ENCODE assay signal across 1 cellular context in genomic region chr19:40341601-40342482, GRCh38.
TF ChIP-seq lines count a peak whose summit lies in the region.

No MANE protein-coding gene starts in this region.

TF ChIP-seq in IMR-90, 13 proteins besides CTCF, POLR2A, EP300 and RAD21 (continued from another document):
- TF ChIP-seq FOS (IDR thresholded peaks at IDR 0.05; ENCODE audit: low read depth, low read length): no peak
- no peak for TF ChIP-seq RCOR1 (IDR thresholded peaks at IDR 0.05; ENCODE audit: insufficient replicate concordance, low read length)
- TF ChIP-seq BHLHE40 (IDR thresholded peaks at IDR 0.05; ENCODE audit: low read depth, low read length): no peak
- no peak for TF ChIP-seq NFE2L2 (IDR thresholded peaks at IDR 0.05; ENCODE audit: low read depth, low read length)
